In genomic region chr4:38162240-38162784, GRCh38 we compare ENCODE assay signal across 1 cellular context.
TF ChIP-seq lines count a peak whose summit lies in the region.

No MANE protein-coding gene starts in this region.

TF ChIP-seq in SK-N-SH, 30 proteins besides CTCF, POLR2A, EP300 and RAD21 (continued from another document):
- TF ChIP-seq NFIC (IDR thresholded peaks at IDR 0.05; ENCODE audit: borderline replicate concordance) (peak; percentile 88), POLR2AphosphoS5 (IDR thresholded peaks at IDR 0.05; ENCODE audit: low read depth, low read length) (peak; percentile 47; the same call in 1 of the 2 replicates), GABPA (IDR thresholded peaks at IDR 0.05; ENCODE audit: low read depth) (peak; percentile 36; the same call in 1 of the 2 replicates), PBX3 (IDR thresholded peaks at IDR 0.05) (peak; percentile 63)
- TF ChIP-seq, protein P1, sequence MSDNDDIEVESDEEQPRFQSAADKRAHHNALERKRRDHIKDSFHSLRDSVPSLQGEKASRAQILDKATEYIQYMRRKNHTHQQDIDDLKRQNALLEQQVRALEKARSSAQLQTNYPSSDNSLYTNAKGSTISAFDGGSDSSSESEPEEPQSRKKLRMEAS (IDR thresholded peaks at IDR 0.05; ENCODE audit: low read depth): peak; percentile 86
